12 cellular contexts compared by ENCODE assay signal in the genomic region with DNA sequence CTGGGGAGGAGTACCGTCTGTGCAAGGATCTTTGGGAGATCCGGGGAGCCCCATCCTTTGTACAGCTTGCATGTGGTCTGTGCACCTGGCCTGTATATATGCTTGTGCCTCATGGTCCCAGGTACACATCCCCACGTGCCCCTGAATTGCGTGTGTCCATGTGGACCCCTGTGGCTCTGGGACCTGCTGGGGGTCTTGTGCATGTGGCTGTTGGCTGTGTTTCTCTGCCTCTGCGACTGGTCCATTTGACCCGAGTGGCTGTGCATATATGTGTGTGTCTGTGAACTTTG. TPM values are rescaled to one million over a fixed set of nuclear protein-coding genes. Genes with fewer than 3 reads are reported as not detected.
DNase-seq lines count a peak whose midpoint lies in the region; ATAC-seq, FAIRE-seq and TF ChIP-seq lines count a peak whose summit lies in the region.
"Had no signal": no experiment of that assay in that cellular context is flagged by ENCODE, and none has a peak within 500 bp of the region (broad histone marks: within the 10 kb centered on the region; RNA-seq: fewer than 3 reads in every experiment).

No MANE protein-coding gene starts in this region.

- no peak overlapping the region for H3K9ac ChIP-seq in kidney (ENCODE audit: low read length in 2 of 2)

- DNase-seq in left ventricle myocardium inferior (no peak), right cardiac atrium (no peak), kidney (peak; percentile 60), type B pancreatic cell (ENCODE audit: extremely low spot score, unreplicated experiment) (no peak), NCI-H82 (lab: John Stamatoyannopoulos, UW) (no peak), posterior vena cava (ENCODE audit: low spot score) (no peak), RKO (ENCODE audit: low spot score) (no peak)
- no peak for DNase-seq in activated CD4-positive, alpha-beta memory T cell treated with anti-CD3 and anti-CD28 coated beads for 36 hours
- DNase-seq: heart right ventricle, uterus had no signal

- no peak for FAIRE-seq in kidney (lab: Jason Lieb, UNC)

- CTCF ChIA-PET in activated CD4-positive, alpha-beta memory T cell treated with anti-CD3 and anti-CD28 coated beads for 36 hours (lab: Charles Lee), result interaction anchor here (1.0 to 4.8 kb wide), 6 partner anchors 8 to 267 kb away, joined by 3 to 145 read pairs (median 22); a partner anchor contains a TSS

- no peaks in the 10 kb centered on the region for H3K36me3 Mint-ChIP-seq in activated CD4-positive, alpha-beta memory T cell treated with anti-CD3 and anti-CD28 coated beads for 36 hours
- no peaks in the 10 kb centered on the region for H3K36me3 Mint-ChIP-seq in type B pancreatic cell

- POLR2A ChIA-PET in activated CD4-positive, alpha-beta memory T cell treated with anti-CD3 and anti-CD28 coated beads for 36 hours (lab: Charles Lee), result interaction anchor here (1.0 kb wide), 1 partner anchor 28 kb away, joined by 3 read pairs; no protein-coding TSS in a partner anchor

- ATAC-seq in right cardiac atrium, result no peak
- ATAC-seq: heart right ventricle, sciatic nerve had no signal

- H3K4me3 Mint-ChIP-seq in activated CD4-positive, alpha-beta memory T cell treated with anti-CD3 and anti-CD28 coated beads for 36 hours, result peak overlapping the region; percentile 58
- peak overlapping the region; percentile 91 for H3K4me3 Mint-ChIP-seq in type B pancreatic cell

- H3K27ac ChIP-seq in left ventricle myocardium inferior (replicated peaks), result peak overlapping the region; percentile 58
- H3K27ac ChIP-seq in right cardiac atrium (ENCODE audit: low read length), result no peak overlapping the region
- H3K27ac ChIP-seq in kidney (ENCODE audit: low read depth in 2 of 2, low read length in 2 of 2), result no peak overlapping the region

- intact Hi-C loops in left ventricle myocardium inferior (cut with micrococcal nuclease), result loop anchor here (10.0 kb wide), 1 partner anchor 79 kb away; no protein-coding TSS in a partner anchor
- intact Hi-C loops in right cardiac atrium (cut with DNase I), result loop anchor here (5.0 to 10.0 kb wide), 5 partner anchors 67 to 269 kb away; a partner anchor contains a TSS
- intact Hi-C loops in activated CD4-positive, alpha-beta memory T cell treated with anti-CD3 and anti-CD28 coated beads for 36 hours (cut with micrococcal nuclease), result loop anchor here (5.0 to 10.0 kb wide), 3 partner anchors 132 to 587 kb away; no protein-coding TSS in a partner anchor
- intact Hi-C loops in kidney (cut with DNase I), result loop anchor here (10.0 kb wide), 2 partner anchors 89 to 259 kb away; a partner anchor contains a TSS
- intact Hi-C loops in posterior vena cava (cut with DNase I), result loop anchor here (5.0 kb wide), 2 partner anchors 82 to 267 kb away; no protein-coding TSS in a partner anchor

- H3K9me3 ChIP-seq in left ventricle myocardium inferior (replicated peaks), result no peaks in the 10 kb centered on the region
- no peaks in the 10 kb centered on the region for H3K9me3 ChIP-seq in right cardiac atrium (ENCODE audit: control insufficient read depth, low read length)
- H3K9me3 ChIP-seq in kidney (ENCODE audit: control insufficient read depth in 1 of 2, low read length in 2 of 2), result no peaks in the 10 kb centered on the region
- H3K9me3 ChIP-seq: heart right ventricle, uterus had no signal

- TF ChIP-seq CTCF in left ventricle myocardium inferior (IDR thresholded peaks at IDR 0.05; ENCODE audit: borderline replicate concordance) (no peak), kidney (IDR thresholded peaks at IDR 0.05; ENCODE audit: borderline replicate concordance, extremely low read depth, insufficient read depth) (no peak), type B pancreatic cell (conservative IDR thresholded peaks at IDR 0.05) (no peak)

- H3K4me1 Mint-ChIP-seq in activated CD4-positive, alpha-beta memory T cell treated with anti-CD3 and anti-CD28 coated beads for 36 hours (ENCODE audit: low read depth), result peaks cover 38% of the 10 kb centered on the region
- peaks cover 41% of the 10 kb centered on the region for H3K4me1 Mint-ChIP-seq in type B pancreatic cell (ENCODE audit: unreplicated experiment)

- H3K4me1 ChIP-seq in left ventricle myocardium inferior, result peaks cover 43% of the 10 kb centered on the region
- no peaks in the 10 kb centered on the region for H3K4me1 ChIP-seq in right cardiac atrium (ENCODE audit: control insufficient read depth, insufficient read depth, low read length)
- H3K4me1 ChIP-seq in kidney (ENCODE audit: control insufficient read depth in 1 of 2, insufficient read depth in 1 of 2, low read depth in 1 of 2, low read length in 2 of 2), result peaks cover 7 to 18% of the 10 kb centered on the region in 2 donors

- 51% methylated on average over 6 of the region's 6 CpGs for WGBS in right cardiac atrium

- no peaks in the 10 kb centered on the region for H3K9me3 Mint-ChIP-seq in activated CD4-positive, alpha-beta memory T cell treated with anti-CD3 and anti-CD28 coated beads for 36 hours
- H3K9me3 Mint-ChIP-seq in type B pancreatic cell, result no peaks in the 10 kb centered on the region

- H3K27me3 Mint-ChIP-seq in activated CD4-positive, alpha-beta memory T cell treated with anti-CD3 and anti-CD28 coated beads for 36 hours, result peaks cover 26% of the 10 kb centered on the region
- H3K27me3 Mint-ChIP-seq in type B pancreatic cell, result peaks cover 20% of the 10 kb centered on the region

- no peak overlapping the region for H3K4me3 ChIP-seq in left ventricle myocardium inferior
- H3K4me3 ChIP-seq in right cardiac atrium (ENCODE audit: low read length), result no peak overlapping the region
- H3K4me3 ChIP-seq in kidney (ENCODE audit: low read length in 2 of 2), result no peak overlapping the region
- H3K4me3 ChIP-seq: lung had no signal

- H3K27me3 ChIP-seq in left ventricle myocardium inferior (ENCODE audit: low read depth) (no peaks in the 10 kb centered on the region), right cardiac atrium (ENCODE audit: control insufficient read depth, insufficient read depth) (no peaks in the 10 kb centered on the region)
- H3K27me3 ChIP-seq: uterus had no signal

- H3K36me3 ChIP-seq in left ventricle myocardium inferior (no peaks in the 10 kb centered on the region), kidney (ENCODE audit: control insufficient read depth in 1 of 2, insufficient read depth in 2 of 2, low read length in 2 of 2) (no peaks in the 10 kb centered on the region)
- H3K36me3 ChIP-seq: heart right ventricle, uterus had no signal

- H3K27ac Mint-ChIP-seq in activated CD4-positive, alpha-beta memory T cell treated with anti-CD3 and anti-CD28 coated beads for 36 hours, result no peak overlapping the region
- peak overlapping the region; percentile 80 for H3K27ac Mint-ChIP-seq in type B pancreatic cell

RNA-seq across cellular contexts. Expression of a gene that starts 12.8 kb away (rescaled TPM):
- 1.3 TPM for total RNA-seq in left ventricle myocardium inferior
- 1 to 10 TPM in 2 of 4 donors, under 1 TPM in 1, not detected in 1; 0.86 to 2.1 (median 1.4) TPM for total RNA-seq in right cardiac atrium
- 1.7 TPM for polyA plus RNA-seq in right cardiac atrium
- 1 to 10 TPM; 1.1 to 2.7 TPM for total RNA-seq in activated CD4-positive, alpha-beta memory T cell treated with anti-CD3 and anti-CD28 coated beads for 36 hours
- 0.35 TPM for total RNA-seq in kidney
- polyA plus RNA-seq in kidney (ENCODE audit: insufficient read depth, low read depth, low replicate concordance), result not detected
- 0.69 and 2.8 TPM in 2 replicates for total RNA-seq in type B pancreatic cell (ENCODE audit: low replicate concordance)
- total RNA-seq in posterior vena cava, result under 1 TPM in 1 of 2 donors, not detected in 1; 1.00 TPM

RNA-seq across cellular contexts. Expression of a gene that starts 41.7 kb away (rescaled TPM):
- total RNA-seq in left ventricle myocardium inferior (0.82 TPM), right cardiac atrium (1 to 10 TPM in 1 of 4 donors, under 1 TPM in 3; 0.40 to 1.2 (median 0.80) TPM), kidney (1.8 TPM), type B pancreatic cell (ENCODE audit: low replicate concordance) (3.5 and 9.2 TPM in 2 replicates), posterior vena cava (1 to 10 TPM; 1.2 to 2.0 TPM)
- polyA plus RNA-seq in right cardiac atrium (0.48 TPM), kidney (ENCODE audit: insufficient read depth, low read depth, low replicate concordance) (1.5 TPM)
- total RNA-seq in activated CD4-positive, alpha-beta memory T cell treated with anti-CD3 and anti-CD28 coated beads for 36 hours, result 1 to 10 TPM; 7.7 to 9.0 TPM

RNA-seq across cellular contexts. Expression of a gene that starts 41.8 kb away (rescaled TPM):
- 20.1 TPM for total RNA-seq in left ventricle myocardium inferior
- total RNA-seq in right cardiac atrium, result 10 to 100 TPM; 21.6 to 26.2 (median 22.3) TPM
- 22.9 TPM for polyA plus RNA-seq in right cardiac atrium
- 10 to 100 TPM; 25.8 to 31.0 TPM for total RNA-seq in activated CD4-positive, alpha-beta memory T cell treated with anti-CD3 and anti-CD28 coated beads for 36 hours
- 36.9 TPM for total RNA-seq in kidney
- 28.8 TPM for polyA plus RNA-seq in kidney (ENCODE audit: insufficient read depth, low read depth, low replicate concordance)
- total RNA-seq in type B pancreatic cell (ENCODE audit: low replicate concordance), result 35.4 and 42.3 TPM in 2 replicates
- total RNA-seq in posterior vena cava, result 10 to 100 TPM; 16.8 to 22.6 TPM
